In the genomic region with DNA sequence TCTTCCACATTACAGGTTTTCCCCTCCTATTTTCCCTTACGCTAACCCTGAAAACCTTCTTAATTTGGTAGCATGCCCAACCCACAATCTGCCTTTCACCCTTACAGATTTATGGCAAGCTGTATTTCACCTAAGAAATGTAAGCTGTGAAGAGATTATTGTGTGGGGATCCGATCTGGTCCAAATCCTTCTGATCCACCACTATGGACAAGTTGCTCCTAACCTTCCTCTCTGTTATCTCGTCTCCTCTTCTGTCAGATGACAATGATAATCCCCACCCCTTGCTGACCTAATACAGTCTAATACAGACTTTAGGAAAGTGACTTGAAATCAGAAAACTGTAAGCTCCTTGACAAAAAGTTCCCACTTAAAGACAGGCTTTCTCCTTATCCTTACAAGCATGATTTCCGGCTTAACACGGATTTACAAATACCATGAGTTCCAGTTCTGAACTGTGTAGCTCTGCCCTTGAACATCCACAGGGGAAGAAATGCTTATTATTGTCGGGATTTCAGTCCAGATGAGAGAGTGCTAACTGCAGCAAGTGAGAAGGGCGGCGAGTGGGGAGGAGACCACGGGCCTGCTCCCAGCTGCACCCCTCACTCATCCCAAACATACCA, we compare ENCODE assay signal across 1 cellular context.
TF ChIP-seq lines count a peak whose summit lies in the region.

No MANE protein-coding gene starts in this region.

TF ChIP-seq in GM23338, 12 proteins besides CTCF, POLR2A, EP300 and RAD21 (continued from another document):
- TF ChIP-seq, protein P1, sequence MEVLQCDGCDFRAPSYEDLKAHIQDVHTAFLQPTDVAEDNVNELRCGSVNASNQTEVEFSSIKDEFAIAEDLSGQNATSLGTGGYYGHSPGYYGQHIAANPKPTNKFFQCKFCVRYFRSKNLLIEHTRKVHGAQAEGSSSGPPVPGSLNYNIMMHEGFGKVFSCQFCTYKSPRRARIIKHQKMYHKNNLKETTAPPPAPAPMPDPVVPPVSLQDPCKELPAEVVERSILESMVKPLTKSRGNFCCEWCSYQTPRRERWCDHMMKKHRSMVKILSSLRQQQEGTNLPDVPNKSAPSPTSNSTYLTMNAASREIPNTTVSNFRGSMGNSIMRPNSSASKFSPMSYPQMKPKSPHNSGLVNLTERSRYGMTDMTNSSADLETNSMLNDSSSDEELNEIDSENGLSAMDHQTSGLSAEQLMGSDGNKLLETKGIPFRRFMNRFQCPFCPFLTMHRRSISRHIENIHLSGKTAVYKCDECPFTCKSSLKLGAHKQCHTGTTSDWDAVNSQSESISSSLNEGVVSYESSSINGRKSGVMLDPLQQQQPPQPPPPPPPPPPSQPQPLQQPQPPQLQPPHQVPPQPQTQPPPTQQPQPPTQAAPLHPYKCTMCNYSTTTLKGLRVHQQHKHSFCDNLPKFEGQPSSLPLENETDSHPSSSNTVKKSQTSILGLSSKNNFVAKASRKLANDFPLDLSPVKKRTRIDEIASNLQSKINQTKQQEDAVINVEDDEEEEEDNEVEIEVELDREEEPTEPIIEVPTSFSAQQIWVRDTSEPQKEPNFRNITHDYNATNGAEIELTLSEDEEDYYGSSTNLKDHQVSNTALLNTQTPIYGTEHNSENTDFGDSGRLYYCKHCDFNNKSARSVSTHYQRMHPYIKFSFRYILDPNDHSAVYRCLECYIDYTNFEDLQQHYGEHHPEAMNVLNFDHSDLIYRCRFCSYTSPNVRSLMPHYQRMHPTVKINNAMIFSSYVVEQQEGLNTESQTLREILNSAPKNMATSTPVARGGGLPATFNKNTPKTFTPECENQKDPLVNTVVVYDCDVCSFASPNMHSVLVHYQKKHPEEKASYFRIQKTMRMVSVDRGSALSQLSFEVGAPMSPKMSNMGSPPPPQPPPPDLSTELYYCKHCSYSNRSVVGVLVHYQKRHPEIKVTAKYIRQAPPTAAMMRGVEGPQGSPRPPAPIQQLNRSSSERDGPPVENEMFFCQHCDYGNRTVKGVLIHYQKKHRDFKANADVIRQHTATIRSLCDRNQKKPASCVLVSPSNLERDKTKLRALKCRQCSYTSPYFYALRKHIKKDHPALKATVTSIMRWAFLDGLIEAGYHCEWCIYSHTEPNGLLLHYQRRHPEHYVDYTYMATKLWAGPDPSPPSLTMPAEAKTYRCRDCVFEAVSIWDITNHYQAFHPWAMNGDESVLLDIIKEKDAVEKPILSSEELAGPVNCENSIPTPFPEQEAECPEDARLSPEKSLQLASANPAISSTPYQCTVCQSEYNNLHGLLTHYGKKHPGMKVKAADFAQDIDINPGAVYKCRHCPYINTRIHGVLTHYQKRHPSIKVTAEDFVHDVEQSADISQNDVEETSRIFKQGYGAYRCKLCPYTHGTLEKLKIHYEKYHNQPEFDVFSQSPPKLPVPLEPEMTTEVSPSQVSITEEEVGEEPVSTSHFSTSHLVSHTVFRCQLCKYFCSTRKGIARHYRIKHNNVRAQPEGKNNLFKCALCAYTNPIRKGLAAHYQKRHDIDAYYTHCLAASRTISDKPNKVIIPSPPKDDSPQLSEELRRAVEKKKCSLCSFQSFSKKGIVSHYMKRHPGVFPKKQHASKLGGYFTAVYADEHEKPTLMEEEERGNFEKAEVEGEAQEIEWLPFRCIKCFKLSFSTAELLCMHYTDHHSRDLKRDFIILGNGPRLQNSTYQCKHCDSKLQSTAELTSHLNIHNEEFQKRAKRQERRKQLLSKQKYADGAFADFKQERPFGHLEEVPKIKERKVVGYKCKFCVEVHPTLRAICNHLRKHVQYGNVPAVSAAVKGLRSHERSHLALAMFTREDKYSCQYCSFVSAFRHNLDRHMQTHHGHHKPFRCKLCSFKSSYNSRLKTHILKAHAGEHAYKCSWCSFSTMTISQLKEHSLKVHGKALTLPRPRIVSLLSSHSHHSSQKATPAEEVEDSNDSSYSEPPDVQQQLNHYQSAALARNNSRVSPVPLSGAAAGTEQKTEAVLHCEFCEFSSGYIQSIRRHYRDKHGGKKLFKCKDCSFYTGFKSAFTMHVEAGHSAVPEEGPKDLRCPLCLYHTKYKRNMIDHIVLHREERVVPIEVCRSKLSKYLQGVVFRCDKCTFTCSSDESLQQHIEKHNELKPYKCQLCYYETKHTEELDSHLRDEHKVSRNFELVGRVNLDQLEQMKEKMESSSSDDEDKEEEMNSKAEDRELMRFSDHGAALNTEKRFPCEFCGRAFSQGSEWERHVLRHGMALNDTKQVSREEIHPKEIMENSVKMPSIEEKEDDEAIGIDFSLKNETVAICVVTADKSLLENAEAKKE (CRISPR knock-in tag; IDR thresholded peaks at IDR 0.05): no peak
TF ChIP-seq in GM23338: peak in this region for 0.
